Comparison of ENCODE assay signal across 15 cellular contexts in genomic region chr10:72790216-72790990, GRCh38.
"Had no signal": no experiment of that assay in that cellular context is flagged by ENCODE, and none has a peak within 500 bp of the region (broad histone marks: within the 10 kb centered on the region; RNA-seq: fewer than 3 reads in every experiment).

No MANE protein-coding gene starts in this region.

- H3K27ac Mint-ChIP-seq: activated T-helper 17 cell treated with anti-CD3 and anti-CD28 coated beads, Interleukin-2, amount 50 U/mL, for 72 hours had no signal

- H3K4me3 Mint-ChIP-seq: activated naive CD8-positive, alpha-beta T cell treated with anti-CD3 and anti-CD28 coated beads, Interleukin-2, amount 50 U/mL, for 24 hours; neural crest cell had no signal

- H3K9me3 Mint-ChIP-seq: activated naive CD8-positive, alpha-beta T cell treated with anti-CD3 and anti-CD28 coated beads, Interleukin-2, amount 50 U/mL, for 24 hours; activated T-helper 17 cell treated with anti-CD3 and anti-CD28 coated beads, Interleukin-2, amount 50 U/mL, for 72 hours; neural crest cell; stimulated activated naive CD8-positive, alpha-beta T cell treated with anti-CD3 and anti-CD28 coated beads, Interleukin-15, amount 100 ng/mL, for 72 hours had no signal

- H3K27me3 ChIP-seq: ovary, upper lobe of right lung had no signal

- H3K27ac ChIP-seq: ovary, upper lobe of right lung had no signal

- DNase-seq: activated naive CD4-positive, alpha-beta T cell treated with Interleukin-2 at 50 U/mL for 16 hours; activated naive CD8-positive, alpha-beta T cell treated with anti-CD3 and anti-CD28 coated beads, Interleukin-2, amount 50 U/mL, for 24 hours; aorta; cortex of kidney; effector CD4-positive, alpha-beta T cell; foreskin melanocyte; head of caudate nucleus; left cardiac atrium; ovary; stimulated activated naive CD8-positive, alpha-beta T cell treated with anti-CD3 and anti-CD28 coated beads, Interleukin-15, amount 100 ng/mL, for 72 hours; upper lobe of right lung had no signal

- H3K4me3 ChIP-seq: lung, ovary, upper lobe of right lung had no signal

- H3K9me3 ChIP-seq: ovary, upper lobe of right lung had no signal

- ATAC-seq: activated naive CD8-positive, alpha-beta T cell treated with anti-CD3 and anti-CD28 coated beads, Interleukin-2, amount 50 U/mL, for 24 hours; activated T-helper 17 cell treated with anti-CD3 and anti-CD28 coated beads, Interleukin-2, amount 50 U/mL, for 72 hours; left cardiac atrium; sciatic nerve; stimulated activated naive CD8-positive, alpha-beta T cell treated with anti-CD3 and anti-CD28 coated beads, Interleukin-15, amount 100 ng/mL, for 72 hours; upper lobe of right lung had no signal

- H3K27me3 Mint-ChIP-seq: activated naive CD8-positive, alpha-beta T cell treated with anti-CD3 and anti-CD28 coated beads, Interleukin-2, amount 50 U/mL, for 24 hours; activated T-helper 17 cell treated with anti-CD3 and anti-CD28 coated beads, Interleukin-2, amount 50 U/mL, for 72 hours; stimulated activated naive CD8-positive, alpha-beta T cell treated with anti-CD3 and anti-CD28 coated beads, Interleukin-15, amount 100 ng/mL, for 72 hours had no signal

- H3K36me3 ChIP-seq: ovary, upper lobe of right lung had no signal
